Comparison of ENCODE assay signal across 1 cellular context in the genomic region with DNA sequence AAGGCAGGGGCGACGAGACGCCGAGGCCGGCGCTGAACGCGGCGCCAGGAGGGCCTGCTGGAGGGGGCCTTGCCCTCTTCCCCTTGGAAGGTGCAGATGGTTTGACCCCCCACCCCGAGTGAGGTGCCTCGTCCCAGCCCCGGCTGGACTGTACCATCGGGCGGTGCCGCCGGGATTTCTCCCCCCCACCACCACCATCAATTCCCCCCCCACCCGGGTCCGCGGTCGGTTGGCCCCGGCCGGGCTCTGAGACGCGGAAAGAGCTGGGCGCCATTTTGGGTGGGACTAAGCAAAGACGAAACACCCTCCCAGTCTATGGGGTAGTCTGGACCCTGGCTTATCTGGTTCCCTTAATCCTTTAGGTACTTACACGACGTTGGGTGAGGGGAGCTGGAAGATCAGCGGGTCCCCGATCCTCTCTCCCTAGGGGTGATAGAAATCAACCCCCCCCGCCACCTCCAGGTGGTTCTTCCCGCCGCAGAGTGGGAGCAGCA.
TF ChIP-seq lines count a peak whose summit lies in the region.

A gene with protein sequence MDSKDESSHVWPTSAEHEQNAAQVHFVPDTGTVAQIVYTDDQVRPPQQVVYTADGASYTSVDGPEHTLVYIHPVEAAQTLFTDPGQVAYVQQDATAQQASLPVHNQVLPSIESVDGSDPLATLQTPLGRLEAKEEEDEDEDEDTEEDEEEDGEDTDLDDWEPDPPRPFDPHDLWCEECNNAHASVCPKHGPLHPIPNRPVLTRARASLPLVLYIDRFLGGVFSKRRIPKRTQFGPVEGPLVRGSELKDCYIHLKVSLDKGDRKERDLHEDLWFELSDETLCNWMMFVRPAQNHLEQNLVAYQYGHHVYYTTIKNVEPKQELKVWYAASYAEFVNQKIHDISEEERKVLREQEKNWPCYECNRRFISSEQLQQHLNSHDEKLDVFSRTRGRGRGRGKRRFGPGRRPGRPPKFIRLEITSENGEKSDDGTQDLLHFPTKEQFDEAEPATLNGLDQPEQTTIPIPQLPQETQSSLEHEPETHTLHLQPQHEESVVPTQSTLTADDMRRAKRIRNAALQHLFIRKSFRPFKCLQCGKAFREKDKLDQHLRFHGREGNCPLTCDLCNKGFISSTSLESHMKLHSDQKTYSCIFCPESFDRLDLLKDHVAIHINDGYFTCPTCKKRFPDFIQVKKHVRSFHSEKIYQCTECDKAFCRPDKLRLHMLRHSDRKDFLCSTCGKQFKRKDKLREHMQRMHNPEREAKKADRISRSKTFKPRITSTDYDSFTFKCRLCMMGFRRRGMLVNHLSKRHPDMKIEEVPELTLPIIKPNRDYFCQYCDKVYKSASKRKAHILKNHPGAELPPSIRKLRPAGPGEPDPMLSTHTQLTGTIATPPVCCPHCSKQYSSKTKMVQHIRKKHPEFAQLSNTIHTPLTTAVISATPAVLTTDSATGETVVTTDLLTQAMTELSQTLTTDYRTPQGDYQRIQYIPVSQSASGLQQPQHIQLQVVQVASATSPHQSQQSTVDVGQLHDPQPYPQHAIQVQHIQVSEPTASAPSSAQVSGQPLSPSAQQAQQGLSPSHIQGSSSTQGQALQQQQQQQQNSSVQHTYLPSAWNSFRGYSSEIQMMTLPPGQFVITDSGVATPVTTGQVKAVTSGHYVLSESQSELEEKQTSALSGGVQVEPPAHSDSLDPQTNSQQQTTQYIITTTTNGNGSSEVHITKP (minus strand): TSS at position 484 of the 494 bp plus-strand sequence. CDS start 41,871 bp downstream, outside the sequence.

TF ChIP-seq in GM12878, 131 proteins besides CTCF, POLR2A, EP300 and RAD21 (continued from another document and continues in another):
- TF ChIP-seq HCFC1 (IDR thresholded peaks at IDR 0.05; ENCODE audit: low read length) (peak; percentile 35; the same call in 1 of the 2 replicates), YY1 (IDR thresholded peaks at IDR 0.05; ENCODE audit: low read depth, low read length) (peak; percentile 97), NFIC (IDR thresholded peaks at IDR 0.05; ENCODE audit: low read depth, low read length) (0 out of 2 replicates have a peak, but pooled peaks have one; percentile 43), ZNF217 (IDR thresholded peaks at IDR 0.05) (no peak; the same call in 1 of the 2 replicates), MYB (IDR thresholded peaks at IDR 0.05; ENCODE audit: borderline replicate concordance, low read depth, low read length) (0 out of 2 replicates have a peak, but pooled peaks have one; percentile 7), ETV6 (conservative IDR thresholded peaks at IDR 0.05 in 1 of 2, IDR thresholded peaks at IDR 0.05 in 1 of 2; ENCODE audit: borderline replicate concordance in 1 of 2, low read depth in 1 of 2) (no peak), NFYA (IDR thresholded peaks at IDR 0.05; ENCODE audit: borderline replicate concordance, low read depth, low read length) (no peak), ESRRA (IDR thresholded peaks at IDR 0.05; ENCODE audit: low read length) (0 out of 2 replicates have a peak, but pooled peaks have one; percentile 28), BACH1 (IDR thresholded peaks at IDR 0.05; ENCODE audit: borderline replicate concordance) (0 out of 2 replicates have a peak, but pooled peaks have one; percentile 37), ZSCAN29 (IDR thresholded peaks at IDR 0.05) (peak; percentile 82; the same call in 1 of the 2 replicates), SRF (IDR thresholded peaks at IDR 0.05; ENCODE audit: low read depth in 2 of 2, low read length in 2 of 2) (peak in 1 of 2 experiments; percentile 12; a peak in 2 of 4 replicates), FOXK2 (IDR thresholded peaks at IDR 0.05) (peak; percentile 98), GATAD2B (conservative IDR thresholded peaks at IDR 0.05; ENCODE audit: low read depth) (peak; percentile 86), EED (IDR thresholded peaks at IDR 0.05; ENCODE audit: low read depth) (no peak), SREBF1 (IDR thresholded peaks at IDR 0.05; ENCODE audit: low read length) (peak; percentile 98), RB1 (IDR thresholded peaks at IDR 0.05; ENCODE audit: borderline replicate concordance) (0 out of 2 replicates have a peak, but pooled peaks have one; percentile 87), YBX1 (IDR thresholded peaks at IDR 0.05) (no peak), ZNF274 (IDR thresholded peaks at IDR 0.05; ENCODE audit: insufficient read depth, insufficient read length) (no peak), TCF7 (IDR thresholded peaks at IDR 0.05; ENCODE audit: borderline replicate concordance) (no peak), BRCA1 (IDR thresholded peaks at IDR 0.05; ENCODE audit: low read depth, low read length) (peak; percentile 43; the same call in 1 of the 2 replicates), CHD4 (IDR thresholded peaks at IDR 0.05) (no peak), POU2F2 (IDR thresholded peaks at IDR 0.05; ENCODE audit: borderline replicate concordance, low read depth, low read length) (no peak), MEF2B (IDR thresholded peaks at IDR 0.05; ENCODE audit: partially characterized antibody, poor library complexity, severe bottlenecking) (peak; percentile 19), STAT3 (IDR thresholded peaks at IDR 0.05; ENCODE audit: low read depth, low read length) (0 out of 2 replicates have a peak, but pooled peaks have one; percentile 13), CEBPB (IDR thresholded peaks at IDR 0.05; ENCODE audit: borderline replicate concordance in 1 of 2, low read depth in 2 of 2, low read length in 2 of 2) (no peak), BHLHE40 (IDR thresholded peaks at IDR 0.05; ENCODE audit: borderline replicate concordance in 1 of 2, low read depth in 2 of 2, low read length in 1 of 2) (peak; percentile 91 to 97), POLR2AphosphoS2 (IDR thresholded peaks at IDR 0.05; ENCODE audit: low read depth, low read length) (0 out of 2 replicates have a peak, but pooled peaks have one; percentile 27), ZBED1 (IDR thresholded peaks at IDR 0.05; ENCODE audit: borderline replicate concordance) (no peak), NBN (IDR thresholded peaks at IDR 0.05) (peak; percentile 85), RUNX3 (IDR thresholded peaks at IDR 0.05; ENCODE audit: low read length) (peak; percentile 73), MTA2 (IDR thresholded peaks at IDR 0.05; ENCODE audit: low read depth) (peak; percentile 29; the same call in 1 of the 2 replicates), BMI1 (IDR thresholded peaks at IDR 0.05; ENCODE audit: borderline replicate concordance) (no peak), NR2F1 (conservative IDR thresholded peaks at IDR 0.05) (no peak; the same call in 1 of the 2 replicates), SMAD5 (IDR thresholded peaks at IDR 0.05; ENCODE audit: low read depth) (0 out of 2 replicates have a peak, but pooled peaks have one; percentile 25), NR2C2 (IDR thresholded peaks at IDR 0.05; ENCODE audit: borderline replicate concordance, control insufficient read depth, insufficient read length, low read depth) (no peak)
- TF ChIP-seq, protein P1, sequence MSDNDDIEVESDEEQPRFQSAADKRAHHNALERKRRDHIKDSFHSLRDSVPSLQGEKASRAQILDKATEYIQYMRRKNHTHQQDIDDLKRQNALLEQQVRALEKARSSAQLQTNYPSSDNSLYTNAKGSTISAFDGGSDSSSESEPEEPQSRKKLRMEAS (IDR thresholded peaks at IDR 0.05; ENCODE audit: low read depth, low read length): no peak; the same call in 1 of the 2 replicates
- TF ChIP-seq, protein P2, sequence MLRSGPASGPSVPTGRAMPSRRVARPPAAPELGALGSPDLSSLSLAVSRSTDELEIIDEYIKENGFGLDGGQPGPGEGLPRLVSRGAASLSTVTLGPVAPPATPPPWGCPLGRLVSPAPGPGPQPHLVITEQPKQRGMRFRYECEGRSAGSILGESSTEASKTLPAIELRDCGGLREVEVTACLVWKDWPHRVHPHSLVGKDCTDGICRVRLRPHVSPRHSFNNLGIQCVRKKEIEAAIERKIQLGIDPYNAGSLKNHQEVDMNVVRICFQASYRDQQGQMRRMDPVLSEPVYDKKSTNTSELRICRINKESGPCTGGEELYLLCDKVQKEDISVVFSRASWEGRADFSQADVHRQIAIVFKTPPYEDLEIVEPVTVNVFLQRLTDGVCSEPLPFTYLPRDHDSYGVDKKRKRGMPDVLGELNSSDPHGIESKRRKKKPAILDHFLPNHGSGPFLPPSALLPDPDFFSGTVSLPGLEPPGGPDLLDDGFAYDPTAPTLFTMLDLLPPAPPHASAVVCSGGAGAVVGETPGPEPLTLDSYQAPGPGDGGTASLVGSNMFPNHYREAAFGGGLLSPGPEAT (IDR thresholded peaks at IDR 0.05; ENCODE audit: low read depth): peak; percentile 97
- TF ChIP-seq, protein P3, sequence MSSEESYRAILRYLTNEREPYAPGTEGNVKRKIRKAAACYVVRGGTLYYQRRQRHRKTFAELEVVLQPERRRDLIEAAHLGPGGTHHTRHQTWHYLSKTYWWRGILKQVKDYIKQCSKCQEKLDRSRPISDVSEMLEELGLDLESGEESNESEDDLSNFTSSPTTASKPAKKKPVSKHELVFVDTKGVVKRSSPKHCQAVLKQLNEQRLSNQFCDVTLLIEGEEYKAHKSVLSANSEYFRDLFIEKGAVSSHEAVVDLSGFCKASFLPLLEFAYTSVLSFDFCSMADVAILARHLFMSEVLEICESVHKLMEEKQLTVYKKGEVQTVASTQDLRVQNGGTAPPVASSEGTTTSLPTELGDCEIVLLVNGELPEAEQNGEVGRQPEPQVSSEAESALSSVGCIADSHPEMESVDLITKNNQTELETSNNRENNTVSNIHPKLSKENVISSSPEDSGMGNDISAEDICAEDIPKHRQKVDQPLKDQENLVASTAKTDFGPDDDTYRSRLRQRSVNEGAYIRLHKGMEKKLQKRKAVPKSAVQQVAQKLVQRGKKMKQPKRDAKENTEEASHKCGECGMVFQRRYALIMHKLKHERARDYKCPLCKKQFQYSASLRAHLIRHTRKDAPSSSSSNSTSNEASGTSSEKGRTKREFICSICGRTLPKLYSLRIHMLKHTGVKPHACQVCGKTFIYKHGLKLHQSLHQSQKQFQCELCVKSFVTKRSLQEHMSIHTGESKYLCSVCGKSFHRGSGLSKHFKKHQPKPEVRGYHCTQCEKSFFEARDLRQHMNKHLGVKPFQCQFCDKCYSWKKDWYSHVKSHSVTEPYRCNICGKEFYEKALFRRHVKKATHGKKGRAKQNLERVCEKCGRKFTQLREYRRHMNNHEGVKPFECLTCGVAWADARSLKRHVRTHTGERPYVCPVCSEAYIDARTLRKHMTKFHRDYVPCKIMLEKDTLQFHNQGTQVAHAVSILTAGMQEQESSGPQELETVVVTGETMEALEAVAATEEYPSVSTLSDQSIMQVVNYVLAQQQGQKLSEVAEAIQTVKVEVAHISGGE (CRISPR knock-in tag; IDR thresholded peaks at IDR 0.05): no peak
- TF ChIP-seq, protein P4, sequence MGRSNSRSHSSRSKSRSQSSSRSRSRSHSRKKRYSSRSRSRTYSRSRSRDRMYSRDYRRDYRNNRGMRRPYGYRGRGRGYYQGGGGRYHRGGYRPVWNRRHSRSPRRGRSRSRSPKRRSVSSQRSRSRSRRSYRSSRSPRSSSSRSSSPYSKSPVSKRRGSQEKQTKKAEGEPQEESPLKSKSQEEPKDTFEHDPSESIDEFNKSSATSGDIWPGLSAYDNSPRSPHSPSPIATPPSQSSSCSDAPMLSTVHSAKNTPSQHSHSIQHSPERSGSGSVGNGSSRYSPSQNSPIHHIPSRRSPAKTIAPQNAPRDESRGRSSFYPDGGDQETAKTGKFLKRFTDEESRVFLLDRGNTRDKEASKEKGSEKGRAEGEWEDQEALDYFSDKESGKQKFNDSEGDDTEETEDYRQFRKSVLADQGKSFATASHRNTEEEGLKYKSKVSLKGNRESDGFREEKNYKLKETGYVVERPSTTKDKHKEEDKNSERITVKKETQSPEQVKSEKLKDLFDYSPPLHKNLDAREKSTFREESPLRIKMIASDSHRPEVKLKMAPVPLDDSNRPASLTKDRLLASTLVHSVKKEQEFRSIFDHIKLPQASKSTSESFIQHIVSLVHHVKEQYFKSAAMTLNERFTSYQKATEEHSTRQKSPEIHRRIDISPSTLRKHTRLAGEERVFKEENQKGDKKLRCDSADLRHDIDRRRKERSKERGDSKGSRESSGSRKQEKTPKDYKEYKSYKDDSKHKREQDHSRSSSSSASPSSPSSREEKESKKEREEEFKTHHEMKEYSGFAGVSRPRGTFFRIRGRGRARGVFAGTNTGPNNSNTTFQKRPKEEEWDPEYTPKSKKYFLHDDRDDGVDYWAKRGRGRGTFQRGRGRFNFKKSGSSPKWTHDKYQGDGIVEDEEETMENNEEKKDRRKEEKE (IDR thresholded peaks at IDR 0.05): peak; percentile 89
- TF ChIP-seq, protein P5, sequence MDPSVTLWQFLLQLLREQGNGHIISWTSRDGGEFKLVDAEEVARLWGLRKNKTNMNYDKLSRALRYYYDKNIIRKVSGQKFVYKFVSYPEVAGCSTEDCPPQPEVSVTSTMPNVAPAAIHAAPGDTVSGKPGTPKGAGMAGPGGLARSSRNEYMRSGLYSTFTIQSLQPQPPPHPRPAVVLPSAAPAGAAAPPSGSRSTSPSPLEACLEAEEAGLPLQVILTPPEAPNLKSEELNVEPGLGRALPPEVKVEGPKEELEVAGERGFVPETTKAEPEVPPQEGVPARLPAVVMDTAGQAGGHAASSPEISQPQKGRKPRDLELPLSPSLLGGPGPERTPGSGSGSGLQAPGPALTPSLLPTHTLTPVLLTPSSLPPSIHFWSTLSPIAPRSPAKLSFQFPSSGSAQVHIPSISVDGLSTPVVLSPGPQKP (IDR thresholded peaks at IDR 0.05; ENCODE audit: low read depth, low read length): no peak; the same call in 1 of the 2 replicates
- TF ChIP-seq, protein P6, sequence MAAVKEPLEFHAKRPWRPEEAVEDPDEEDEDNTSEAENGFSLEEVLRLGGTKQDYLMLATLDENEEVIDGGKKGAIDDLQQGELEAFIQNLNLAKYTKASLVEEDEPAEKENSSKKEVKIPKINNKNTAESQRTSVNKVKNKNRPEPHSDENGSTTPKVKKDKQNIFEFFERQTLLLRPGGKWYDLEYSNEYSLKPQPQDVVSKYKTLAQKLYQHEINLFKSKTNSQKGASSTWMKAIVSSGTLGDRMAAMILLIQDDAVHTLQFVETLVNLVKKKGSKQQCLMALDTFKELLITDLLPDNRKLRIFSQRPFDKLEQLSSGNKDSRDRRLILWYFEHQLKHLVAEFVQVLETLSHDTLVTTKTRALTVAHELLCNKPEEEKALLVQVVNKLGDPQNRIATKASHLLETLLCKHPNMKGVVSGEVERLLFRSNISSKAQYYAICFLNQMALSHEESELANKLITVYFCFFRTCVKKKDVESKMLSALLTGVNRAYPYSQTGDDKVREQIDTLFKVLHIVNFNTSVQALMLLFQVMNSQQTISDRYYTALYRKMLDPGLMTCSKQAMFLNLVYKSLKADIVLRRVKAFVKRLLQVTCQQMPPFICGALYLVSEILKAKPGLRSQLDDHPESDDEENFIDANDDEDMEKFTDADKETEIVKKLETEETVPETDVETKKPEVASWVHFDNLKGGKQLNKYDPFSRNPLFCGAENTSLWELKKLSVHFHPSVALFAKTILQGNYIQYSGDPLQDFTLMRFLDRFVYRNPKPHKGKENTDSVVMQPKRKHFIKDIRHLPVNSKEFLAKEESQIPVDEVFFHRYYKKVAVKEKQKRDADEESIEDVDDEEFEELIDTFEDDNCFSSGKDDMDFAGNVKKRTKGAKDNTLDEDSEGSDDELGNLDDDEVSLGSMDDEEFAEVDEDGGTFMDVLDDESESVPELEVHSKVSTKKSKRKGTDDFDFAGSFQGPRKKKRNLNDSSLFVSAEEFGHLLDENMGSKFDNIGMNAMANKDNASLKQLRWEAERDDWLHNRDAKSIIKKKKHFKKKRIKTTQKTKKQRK (IDR thresholded peaks at IDR 0.05; ENCODE audit: low read depth, low read length): no peak
- TF ChIP-seq, protein P7, sequence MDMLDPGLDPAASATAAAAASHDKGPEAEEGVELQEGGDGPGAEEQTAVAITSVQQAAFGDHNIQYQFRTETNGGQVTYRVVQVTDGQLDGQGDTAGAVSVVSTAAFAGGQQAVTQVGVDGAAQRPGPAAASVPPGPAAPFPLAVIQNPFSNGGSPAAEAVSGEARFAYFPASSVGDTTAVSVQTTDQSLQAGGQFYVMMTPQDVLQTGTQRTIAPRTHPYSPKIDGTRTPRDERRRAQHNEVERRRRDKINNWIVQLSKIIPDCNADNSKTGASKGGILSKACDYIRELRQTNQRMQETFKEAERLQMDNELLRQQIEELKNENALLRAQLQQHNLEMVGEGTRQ (IDR thresholded peaks at IDR 0.05; ENCODE audit: borderline replicate concordance, low read depth, low read length): no peak
